Comparison of ENCODE assay signal across 1 cellular context in the genomic region with DNA sequence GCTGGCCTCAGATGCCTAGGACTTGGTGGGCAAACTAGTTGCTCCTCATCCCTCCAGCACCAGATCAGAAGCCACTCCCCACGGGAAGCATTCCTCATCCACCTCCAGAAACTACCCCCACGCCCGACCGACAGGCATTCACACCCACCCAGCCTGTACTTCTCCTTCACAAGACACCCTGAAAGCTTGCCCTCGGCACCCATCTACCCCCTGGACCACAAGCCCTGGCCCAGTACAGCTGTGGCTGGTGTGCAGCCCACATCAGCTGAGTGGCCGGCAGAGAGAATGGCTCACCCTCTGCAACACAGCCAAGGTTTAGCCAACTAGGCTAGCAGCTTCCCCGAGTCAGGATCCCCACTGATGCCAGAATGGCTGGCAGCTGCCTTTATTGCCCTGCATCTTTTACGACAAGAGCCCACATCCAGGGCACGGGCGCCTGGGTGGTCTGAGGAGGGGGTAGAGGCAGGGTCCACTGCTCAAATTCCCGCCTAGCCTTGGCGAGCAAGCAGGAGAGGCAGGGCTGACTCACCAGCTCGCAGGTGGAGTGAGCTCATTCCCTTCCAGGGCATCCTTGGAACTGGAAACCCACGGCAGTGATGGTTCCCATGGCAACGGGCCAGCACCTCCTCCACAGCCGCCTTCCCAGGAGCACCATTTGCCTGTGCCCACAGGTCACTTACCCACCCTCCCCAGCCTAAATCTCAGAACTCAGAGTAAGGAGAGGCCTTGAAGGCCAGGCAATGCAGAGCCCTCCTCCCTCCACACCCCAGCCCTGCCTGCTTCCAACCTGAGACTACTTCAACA.
TF ChIP-seq lines count a peak whose summit lies in the region.

No MANE protein-coding gene starts in this region.

TF ChIP-seq in HEK293, 187 proteins besides CTCF, POLR2A, EP300 and RAD21 (continued from another document and continues in another):
- TF ChIP-seq, protein P1, sequence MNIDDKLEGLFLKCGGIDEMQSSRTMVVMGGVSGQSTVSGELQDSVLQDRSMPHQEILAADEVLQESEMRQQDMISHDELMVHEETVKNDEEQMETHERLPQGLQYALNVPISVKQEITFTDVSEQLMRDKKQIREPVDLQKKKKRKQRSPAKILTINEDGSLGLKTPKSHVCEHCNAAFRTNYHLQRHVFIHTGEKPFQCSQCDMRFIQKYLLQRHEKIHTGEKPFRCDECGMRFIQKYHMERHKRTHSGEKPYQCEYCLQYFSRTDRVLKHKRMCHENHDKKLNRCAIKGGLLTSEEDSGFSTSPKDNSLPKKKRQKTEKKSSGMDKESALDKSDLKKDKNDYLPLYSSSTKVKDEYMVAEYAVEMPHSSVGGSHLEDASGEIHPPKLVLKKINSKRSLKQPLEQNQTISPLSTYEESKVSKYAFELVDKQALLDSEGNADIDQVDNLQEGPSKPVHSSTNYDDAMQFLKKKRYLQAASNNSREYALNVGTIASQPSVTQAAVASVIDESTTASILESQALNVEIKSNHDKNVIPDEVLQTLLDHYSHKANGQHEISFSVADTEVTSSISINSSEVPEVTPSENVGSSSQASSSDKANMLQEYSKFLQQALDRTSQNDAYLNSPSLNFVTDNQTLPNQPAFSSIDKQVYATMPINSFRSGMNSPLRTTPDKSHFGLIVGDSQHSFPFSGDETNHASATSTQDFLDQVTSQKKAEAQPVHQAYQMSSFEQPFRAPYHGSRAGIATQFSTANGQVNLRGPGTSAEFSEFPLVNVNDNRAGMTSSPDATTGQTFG (tag by site-specific recombination; IDR thresholded peaks at IDR 0.05; ENCODE audit: borderline replicate concordance), result no peak
- no peak for TF ChIP-seq ZNF544 (tag by site-specific recombination; IDR thresholded peaks at IDR 0.05)
- TF ChIP-seq, protein P2, sequence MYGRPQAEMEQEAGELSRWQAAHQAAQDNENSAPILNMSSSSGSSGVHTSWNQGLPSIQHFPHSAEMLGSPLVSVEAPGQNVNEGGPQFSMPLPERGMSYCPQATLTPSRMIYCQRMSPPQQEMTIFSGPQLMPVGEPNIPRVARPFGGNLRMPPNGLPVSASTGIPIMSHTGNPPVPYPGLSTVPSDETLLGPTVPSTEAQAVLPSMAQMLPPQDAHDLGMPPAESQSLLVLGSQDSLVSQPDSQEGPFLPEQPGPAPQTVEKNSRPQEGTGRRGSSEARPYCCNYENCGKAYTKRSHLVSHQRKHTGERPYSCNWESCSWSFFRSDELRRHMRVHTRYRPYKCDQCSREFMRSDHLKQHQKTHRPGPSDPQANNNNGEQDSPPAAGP (tag by site-specific recombination; IDR thresholded peaks at IDR 0.05), result no peak
- no peak for TF ChIP-seq ZNF610 (tag by site-specific recombination; IDR thresholded peaks at IDR 0.05; ENCODE audit: borderline replicate concordance)
- TF ChIP-seq ZNF629 (tag by site-specific recombination; IDR thresholded peaks at IDR 0.05), result peak; percentile 43; the same call in 1 of the 2 replicates
- TF ChIP-seq ZBTB17 (tag by site-specific recombination; IDR thresholded peaks at IDR 0.05), result peak; percentile 87
- TF ChIP-seq ZNF335 (tag by site-specific recombination; conservative IDR thresholded peaks at IDR 0.05), result no peak
- no peak for TF ChIP-seq ZNF626 (tag by site-specific recombination; IDR thresholded peaks at IDR 0.05)
- TF ChIP-seq, protein P3, sequence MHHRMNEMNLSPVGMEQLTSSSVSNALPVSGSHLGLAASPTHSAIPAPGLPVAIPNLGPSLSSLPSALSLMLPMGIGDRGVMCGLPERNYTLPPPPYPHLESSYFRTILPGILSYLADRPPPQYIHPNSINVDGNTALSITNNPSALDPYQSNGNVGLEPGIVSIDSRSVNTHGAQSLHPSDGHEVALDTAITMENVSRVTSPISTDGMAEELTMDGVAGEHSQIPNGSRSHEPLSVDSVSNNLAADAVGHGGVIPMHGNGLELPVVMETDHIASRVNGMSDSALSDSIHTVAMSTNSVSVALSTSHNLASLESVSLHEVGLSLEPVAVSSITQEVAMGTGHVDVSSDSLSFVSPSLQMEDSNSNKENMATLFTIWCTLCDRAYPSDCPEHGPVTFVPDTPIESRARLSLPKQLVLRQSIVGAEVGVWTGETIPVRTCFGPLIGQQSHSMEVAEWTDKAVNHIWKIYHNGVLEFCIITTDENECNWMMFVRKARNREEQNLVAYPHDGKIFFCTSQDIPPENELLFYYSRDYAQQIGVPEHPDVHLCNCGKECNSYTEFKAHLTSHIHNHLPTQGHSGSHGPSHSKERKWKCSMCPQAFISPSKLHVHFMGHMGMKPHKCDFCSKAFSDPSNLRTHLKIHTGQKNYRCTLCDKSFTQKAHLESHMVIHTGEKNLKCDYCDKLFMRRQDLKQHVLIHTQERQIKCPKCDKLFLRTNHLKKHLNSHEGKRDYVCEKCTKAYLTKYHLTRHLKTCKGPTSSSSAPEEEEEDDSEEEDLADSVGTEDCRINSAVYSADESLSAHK (tag by site-specific recombination; IDR thresholded peaks at IDR 0.05), result no peak
- TF ChIP-seq ZNF214 (tag by site-specific recombination; IDR thresholded peaks at IDR 0.05; ENCODE audit: borderline replicate concordance), result no peak
- TF ChIP-seq MYNN (tag by site-specific recombination; IDR thresholded peaks at IDR 0.05; ENCODE audit: borderline replicate concordance), result no peak
- TF ChIP-seq, protein P4, sequence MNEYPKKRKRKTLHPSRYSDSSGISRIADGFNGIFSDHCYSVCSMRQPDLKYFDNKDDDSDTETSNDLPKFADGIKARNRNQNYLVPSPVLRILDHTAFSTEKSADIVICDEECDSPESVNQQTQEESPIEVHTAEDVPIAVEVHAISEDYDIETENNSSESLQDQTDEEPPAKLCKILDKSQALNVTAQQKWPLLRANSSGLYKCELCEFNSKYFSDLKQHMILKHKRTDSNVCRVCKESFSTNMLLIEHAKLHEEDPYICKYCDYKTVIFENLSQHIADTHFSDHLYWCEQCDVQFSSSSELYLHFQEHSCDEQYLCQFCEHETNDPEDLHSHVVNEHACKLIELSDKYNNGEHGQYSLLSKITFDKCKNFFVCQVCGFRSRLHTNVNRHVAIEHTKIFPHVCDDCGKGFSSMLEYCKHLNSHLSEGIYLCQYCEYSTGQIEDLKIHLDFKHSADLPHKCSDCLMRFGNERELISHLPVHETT (tag by site-specific recombination; IDR thresholded peaks at IDR 0.05), result no peak
- TF ChIP-seq, protein P5, sequence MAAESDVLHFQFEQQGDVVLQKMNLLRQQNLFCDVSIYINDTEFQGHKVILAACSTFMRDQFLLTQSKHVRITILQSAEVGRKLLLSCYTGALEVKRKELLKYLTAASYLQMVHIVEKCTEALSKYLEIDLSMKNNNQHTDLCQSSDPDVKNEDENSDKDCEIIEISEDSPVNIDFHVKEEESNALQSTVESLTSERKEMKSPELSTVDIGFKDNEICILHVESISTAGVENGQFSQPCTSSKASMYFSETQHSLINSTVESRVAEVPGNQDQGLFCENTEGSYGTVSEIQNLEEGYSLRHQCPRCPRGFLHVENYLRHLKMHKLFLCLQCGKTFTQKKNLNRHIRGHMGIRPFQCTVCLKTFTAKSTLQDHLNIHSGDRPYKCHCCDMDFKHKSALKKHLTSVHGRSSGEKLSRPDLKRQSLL (tag by site-specific recombination; IDR thresholded peaks at IDR 0.05), result no peak
- TF ChIP-seq ZNF426 (tag by site-specific recombination; IDR thresholded peaks at IDR 0.05), result no peak
- TF ChIP-seq GFI1B (tag by site-specific recombination; IDR thresholded peaks at IDR 0.05), result no peak
- TF ChIP-seq ZFHX2 (tag by site-specific recombination; conservative IDR thresholded peaks at IDR 0.05), result peak; percentile 73
- TF ChIP-seq SP7 (tag by site-specific recombination; IDR thresholded peaks at IDR 0.05), result peak; percentile 52
- no peak for TF ChIP-seq TRIM28 (IDR thresholded peaks at IDR 0.05; ENCODE audit: borderline replicate concordance, low read length)
- TF ChIP-seq BCL11A (tag by site-specific recombination; IDR thresholded peaks at IDR 0.05; ENCODE audit: low read depth), result no peak
- TF ChIP-seq, protein P6, sequence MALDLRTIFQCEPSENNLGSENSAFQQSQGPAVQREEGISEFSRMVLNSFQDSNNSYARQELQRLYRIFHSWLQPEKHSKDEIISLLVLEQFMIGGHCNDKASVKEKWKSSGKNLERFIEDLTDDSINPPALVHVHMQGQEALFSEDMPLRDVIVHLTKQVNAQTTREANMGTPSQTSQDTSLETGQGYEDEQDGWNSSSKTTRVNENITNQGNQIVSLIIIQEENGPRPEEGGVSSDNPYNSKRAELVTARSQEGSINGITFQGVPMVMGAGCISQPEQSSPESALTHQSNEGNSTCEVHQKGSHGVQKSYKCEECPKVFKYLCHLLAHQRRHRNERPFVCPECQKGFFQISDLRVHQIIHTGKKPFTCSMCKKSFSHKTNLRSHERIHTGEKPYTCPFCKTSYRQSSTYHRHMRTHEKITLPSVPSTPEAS (tag by site-specific recombination; IDR thresholded peaks at IDR 0.05), result no peak
- no peak for TF ChIP-seq ZFP3 (tag by site-specific recombination; IDR thresholded peaks at IDR 0.05; ENCODE audit: low read depth)
- no peak for TF ChIP-seq ZNF560 (tag by site-specific recombination; IDR thresholded peaks at IDR 0.05; ENCODE audit: borderline replicate concordance)
- TF ChIP-seq, protein P7, sequence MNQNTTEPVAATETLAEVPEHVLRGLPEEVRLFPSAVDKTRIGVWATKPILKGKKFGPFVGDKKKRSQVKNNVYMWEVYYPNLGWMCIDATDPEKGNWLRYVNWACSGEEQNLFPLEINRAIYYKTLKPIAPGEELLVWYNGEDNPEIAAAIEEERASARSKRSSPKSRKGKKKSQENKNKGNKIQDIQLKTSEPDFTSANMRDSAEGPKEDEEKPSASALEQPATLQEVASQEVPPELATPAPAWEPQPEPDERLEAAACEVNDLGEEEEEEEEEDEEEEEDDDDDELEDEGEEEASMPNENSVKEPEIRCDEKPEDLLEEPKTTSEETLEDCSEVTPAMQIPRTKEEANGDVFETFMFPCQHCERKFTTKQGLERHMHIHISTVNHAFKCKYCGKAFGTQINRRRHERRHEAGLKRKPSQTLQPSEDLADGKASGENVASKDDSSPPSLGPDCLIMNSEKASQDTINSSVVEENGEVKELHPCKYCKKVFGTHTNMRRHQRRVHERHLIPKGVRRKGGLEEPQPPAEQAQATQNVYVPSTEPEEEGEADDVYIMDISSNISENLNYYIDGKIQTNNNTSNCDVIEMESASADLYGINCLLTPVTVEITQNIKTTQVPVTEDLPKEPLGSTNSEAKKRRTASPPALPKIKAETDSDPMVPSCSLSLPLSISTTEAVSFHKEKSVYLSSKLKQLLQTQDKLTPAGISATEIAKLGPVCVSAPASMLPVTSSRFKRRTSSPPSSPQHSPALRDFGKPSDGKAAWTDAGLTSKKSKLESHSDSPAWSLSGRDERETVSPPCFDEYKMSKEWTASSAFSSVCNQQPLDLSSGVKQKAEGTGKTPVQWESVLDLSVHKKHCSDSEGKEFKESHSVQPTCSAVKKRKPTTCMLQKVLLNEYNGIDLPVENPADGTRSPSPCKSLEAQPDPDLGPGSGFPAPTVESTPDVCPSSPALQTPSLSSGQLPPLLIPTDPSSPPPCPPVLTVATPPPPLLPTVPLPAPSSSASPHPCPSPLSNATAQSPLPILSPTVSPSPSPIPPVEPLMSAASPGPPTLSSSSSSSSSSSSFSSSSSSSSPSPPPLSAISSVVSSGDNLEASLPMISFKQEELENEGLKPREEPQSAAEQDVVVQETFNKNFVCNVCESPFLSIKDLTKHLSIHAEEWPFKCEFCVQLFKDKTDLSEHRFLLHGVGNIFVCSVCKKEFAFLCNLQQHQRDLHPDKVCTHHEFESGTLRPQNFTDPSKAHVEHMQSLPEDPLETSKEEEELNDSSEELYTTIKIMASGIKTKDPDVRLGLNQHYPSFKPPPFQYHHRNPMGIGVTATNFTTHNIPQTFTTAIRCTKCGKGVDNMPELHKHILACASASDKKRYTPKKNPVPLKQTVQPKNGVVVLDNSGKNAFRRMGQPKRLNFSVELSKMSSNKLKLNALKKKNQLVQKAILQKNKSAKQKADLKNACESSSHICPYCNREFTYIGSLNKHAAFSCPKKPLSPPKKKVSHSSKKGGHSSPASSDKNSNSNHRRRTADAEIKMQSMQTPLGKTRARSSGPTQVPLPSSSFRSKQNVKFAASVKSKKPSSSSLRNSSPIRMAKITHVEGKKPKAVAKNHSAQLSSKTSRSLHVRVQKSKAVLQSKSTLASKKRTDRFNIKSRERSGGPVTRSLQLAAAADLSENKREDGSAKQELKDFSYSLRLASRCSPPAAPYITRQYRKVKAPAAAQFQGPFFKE (tag by site-specific recombination; IDR thresholded peaks at IDR 0.05; ENCODE audit: borderline replicate concordance), result no peak; the same call in 1 of the 2 replicates
- TF ChIP-seq ZNF202 (tag by site-specific recombination; IDR thresholded peaks at IDR 0.05; ENCODE audit: borderline replicate concordance), result no peak
- TF ChIP-seq ZNF354C (tag by site-specific recombination; IDR thresholded peaks at IDR 0.05; ENCODE audit: borderline replicate concordance, low read depth), result no peak
- no peak for TF ChIP-seq ZNF174 (tag by site-specific recombination; IDR thresholded peaks at IDR 0.05)
- TF ChIP-seq, protein P8, sequence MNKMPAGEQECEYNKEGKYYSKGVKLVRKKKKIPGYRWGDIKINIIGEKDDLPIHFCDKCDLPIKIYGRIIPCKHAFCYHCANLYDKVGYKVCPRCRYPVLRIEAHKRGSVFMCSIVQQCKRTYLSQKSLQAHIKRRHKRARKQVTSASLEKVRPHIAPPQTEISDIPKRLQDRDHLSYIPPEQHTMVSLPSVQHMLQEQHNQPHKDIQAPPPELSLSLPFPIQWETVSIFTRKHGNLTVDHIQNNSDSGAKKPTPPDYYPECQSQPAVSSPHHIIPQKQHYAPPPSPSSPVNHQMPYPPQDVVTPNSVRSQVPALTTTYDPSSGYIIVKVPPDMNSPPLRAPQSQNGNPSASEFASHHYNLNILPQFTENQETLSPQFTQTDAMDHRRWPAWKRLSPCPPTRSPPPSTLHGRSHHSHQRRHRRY (tag by site-specific recombination; IDR thresholded peaks at IDR 0.05), result no peak
- TF ChIP-seq ZNF394 (tag by site-specific recombination; IDR thresholded peaks at IDR 0.05; ENCODE audit: borderline replicate concordance), result no peak
- TF ChIP-seq TCF7L2 (IDR thresholded peaks at IDR 0.05; ENCODE audit: borderline replicate concordance, low read depth, low read length), result no peak
- peak; percentile 58 for TF ChIP-seq GLIS1 (tag by site-specific recombination; IDR thresholded peaks at IDR 0.05)
- TF ChIP-seq ZNF16 (tag by site-specific recombination; IDR thresholded peaks at IDR 0.05; ENCODE audit: low read depth), result no peak
- TF ChIP-seq ZNF768 (tag by site-specific recombination; IDR thresholded peaks at IDR 0.05), result no peak
- no peak for TF ChIP-seq ZNF48 (tag by site-specific recombination; IDR thresholded peaks at IDR 0.05)
- TF ChIP-seq ZNF23 (tag by site-specific recombination; IDR thresholded peaks at IDR 0.05; ENCODE audit: borderline replicate concordance), result no peak
- TF ChIP-seq ZNF76 (tag by site-specific recombination; IDR thresholded peaks at IDR 0.05; ENCODE audit: borderline replicate concordance, low read depth), result peak; percentile 55; the same call in 1 of the 2 replicates
- no peak for TF ChIP-seq ZNF155 (tag by site-specific recombination; IDR thresholded peaks at IDR 0.05)
- TF ChIP-seq, protein P9, sequence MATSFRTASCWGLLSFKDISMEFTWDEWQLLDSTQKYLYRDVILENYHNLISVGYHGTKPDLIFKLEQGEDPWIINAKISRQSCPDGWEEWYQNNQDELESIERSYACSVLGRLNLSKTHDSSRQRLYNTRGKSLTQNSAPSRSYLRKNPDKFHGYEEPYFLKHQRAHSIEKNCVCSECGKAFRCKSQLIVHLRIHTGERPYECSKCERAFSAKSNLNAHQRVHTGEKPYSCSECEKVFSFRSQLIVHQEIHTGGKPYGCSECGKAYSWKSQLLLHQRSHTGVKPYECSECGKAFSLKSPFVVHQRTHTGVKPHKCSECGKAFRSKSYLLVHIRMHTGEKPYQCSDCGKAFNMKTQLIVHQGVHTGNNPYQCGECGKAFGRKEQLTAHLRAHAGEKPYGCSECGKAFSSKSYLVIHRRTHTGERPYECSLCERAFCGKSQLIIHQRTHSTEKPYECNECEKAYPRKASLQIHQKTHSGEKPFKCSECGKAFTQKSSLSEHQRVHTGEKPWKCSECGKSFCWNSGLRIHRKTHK (tag by site-specific recombination; IDR thresholded peaks at IDR 0.05), result no peak
- no peak for TF ChIP-seq ZNF324 (tag by site-specific recombination; IDR thresholded peaks at IDR 0.05)
- TF ChIP-seq YY2 (tag by site-specific recombination; IDR thresholded peaks at IDR 0.05), result no peak
